9 cellular contexts compared by ENCODE assay signal in the genomic region with DNA sequence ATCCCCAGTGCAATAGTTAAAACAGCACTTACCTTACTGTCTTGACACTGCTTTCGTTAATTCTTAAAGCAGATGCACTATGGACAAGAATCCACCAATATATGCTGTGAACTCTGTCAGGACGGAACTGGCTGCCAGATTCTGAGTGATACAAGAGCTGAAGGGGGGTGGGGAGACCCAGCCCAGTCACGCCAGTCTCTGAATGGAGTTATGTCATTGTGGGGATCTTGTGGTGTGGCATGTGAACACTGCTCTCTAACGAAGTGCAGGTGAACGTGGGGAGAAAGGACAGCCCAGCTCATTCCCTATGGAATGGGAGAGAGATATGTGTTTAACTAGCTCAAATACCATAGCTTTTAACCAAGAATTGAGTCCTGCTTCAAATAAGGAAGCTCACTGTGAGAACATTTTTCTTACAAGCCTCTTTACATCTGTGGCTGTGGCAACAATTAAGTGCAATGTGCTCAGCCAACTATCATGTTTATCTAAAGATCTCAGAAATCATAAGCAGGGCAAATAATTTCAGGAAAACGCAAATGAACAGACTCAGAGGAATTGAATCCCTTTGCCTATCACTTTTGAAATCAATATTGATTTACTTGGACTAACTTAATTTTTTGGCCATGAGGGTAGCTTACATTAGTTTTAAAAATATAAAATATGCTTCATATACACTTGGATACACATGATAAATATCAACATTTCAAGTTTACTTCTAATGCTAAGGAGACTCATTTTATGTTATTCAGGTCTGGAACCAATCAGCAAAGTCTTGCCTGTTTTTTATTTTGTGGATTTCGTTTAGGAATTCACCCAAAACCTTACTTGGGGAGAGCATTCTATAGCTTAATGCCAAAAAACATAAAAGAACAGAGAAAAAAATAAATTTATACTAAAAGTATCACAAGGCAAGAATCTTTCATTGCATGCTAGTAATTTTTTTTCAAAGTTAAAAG. TPM values are rescaled to one million over a fixed set of nuclear protein-coding genes. Genes with fewer than 3 reads are reported as not detected.
DNase-seq lines count a peak whose midpoint lies in the region; ATAC-seq and TF ChIP-seq lines count a peak whose summit lies in the region.
"Had no signal": no experiment of that assay in that cellular context is flagged by ENCODE, and none has a peak within 500 bp of the region (broad histone marks: within the 10 kb centered on the region; RNA-seq: fewer than 3 reads in every experiment).

A gene with protein sequence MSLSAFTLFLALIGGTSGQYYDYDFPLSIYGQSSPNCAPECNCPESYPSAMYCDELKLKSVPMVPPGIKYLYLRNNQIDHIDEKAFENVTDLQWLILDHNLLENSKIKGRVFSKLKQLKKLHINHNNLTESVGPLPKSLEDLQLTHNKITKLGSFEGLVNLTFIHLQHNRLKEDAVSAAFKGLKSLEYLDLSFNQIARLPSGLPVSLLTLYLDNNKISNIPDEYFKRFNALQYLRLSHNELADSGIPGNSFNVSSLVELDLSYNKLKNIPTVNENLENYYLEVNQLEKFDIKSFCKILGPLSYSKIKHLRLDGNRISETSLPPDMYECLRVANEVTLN (minus strand): TSS at position 129 of the 956 bp plus-strand sequence. CDS start 2,515 bp downstream, outside the sequence.

- TF ChIP-seq CTCF in WTC11 (IDR thresholded peaks at IDR 0.05) (no peak), hepatocyte (IDR thresholded peaks at IDR 0.05; ENCODE audit: poor library complexity) (no peak), sigmoid colon (IDR thresholded peaks at IDR 0.05) (no peak)

- H3K4me1 Mint-ChIP-seq in WTC11, result peaks cover 6% of the 10 kb centered on the region

- no peak within 1 kb of the TSS for H3K4me3 Mint-ChIP-seq in WTC11

- no peak for TF ChIP-seq POLR2A in sigmoid colon (IDR thresholded peaks at IDR 0.05)

- POLR2A ChIA-PET in WTC11 (lab: Charles Lee), result no interaction called here

- no peaks in the 10 kb centered on the region for H3K9me3 Mint-ChIP-seq in WTC11

- peaks cover 24% of the 10 kb centered on the region for H3K79me2 ChIP-seq in hepatocyte

- no peaks in the 10 kb centered on the region; the same call in 1 of the 2 replicates for H3K27me3 Mint-ChIP-seq in WTC11 (ENCODE audit: low read depth)

- peak within 1 kb of the TSS; percentile 68 for H3K4me2 ChIP-seq in hepatocyte

- H3K9me3 ChIP-seq in hepatocyte (ENCODE audit: low read depth), result no peaks in the 10 kb centered on the region
- no peaks in the 10 kb centered on the region for H3K9me3 ChIP-seq in sigmoid colon

- no peaks in the 10 kb centered on the region for H3K36me3 Mint-ChIP-seq in WTC11

- 21% methylated on average over 7 of the region's 7 CpGs for WGBS in hepatocyte (ENCODE audit: low lambda C conversion rate, missing lambda C conversion rate)
- WGBS in sigmoid colon, 2 donors, result 41 to 56% methylated on average over 7 of the region's 7 CpGs

- H3K4me1 ChIP-seq in hepatocyte (ENCODE audit: insufficient read depth) (peaks cover 8% of the 10 kb centered on the region), sigmoid colon (peaks cover 0 to 17% (median 9%) of the 10 kb centered on the region in 4 donors)

- peak; percentile 35 for DNase-seq in ELR (ENCODE audit: low read depth)
- DNase-seq in WTC11 (ENCODE audit: low spot score), result no peak
- peak; percentile 71 for DNase-seq in hepatocyte (ENCODE audit: low spot score)
- DNase-seq in sigmoid colon, result no peak
- no peak for DNase-seq in activated CD8-positive, alpha-beta memory T cell treated with anti-CD3 and anti-CD28 coated beads for 24 hours
- DNase-seq in NCI-H345 (lab: John Stamatoyannopoulos, UW), result no peak
- no peak for DNase-seq in LoVo (ENCODE audit: low spot score)
- DNase-seq: dorsolateral prefrontal cortex had no signal

- H3K27me3 ChIP-seq in hepatocyte, result no peaks in the 10 kb centered on the region
- no peaks in the 10 kb centered on the region for H3K27me3 ChIP-seq in sigmoid colon
- H3K27me3 ChIP-seq: dorsolateral prefrontal cortex had no signal

- no peak within 1 kb of the TSS for H3K27ac Mint-ChIP-seq in WTC11

- H3K36me3 ChIP-seq in hepatocyte (replicated peaks; ENCODE audit: insufficient read depth, low read depth) (no peaks in the 10 kb centered on the region), sigmoid colon (no peaks in the 10 kb centered on the region)

- H3K27ac ChIP-seq in hepatocyte (peak within 1 kb of the TSS; percentile 85), sigmoid colon (peak within 1 kb of the TSS in 3 of 4 donors; percentile 25 to 61 (median 46))
- H3K27ac ChIP-seq: dorsolateral prefrontal cortex had no signal

- peak within 1 kb of the TSS; percentile 36 for H3K4me3 ChIP-seq in hepatocyte
- peak within 1 kb of the TSS; percentile 6 to 34 (median 26) for H3K4me3 ChIP-seq in sigmoid colon

- 0 out of 2 replicates have a peak, but pooled peaks have one; percentile 30 for ATAC-seq in WTC11
- no peak for ATAC-seq in GM18873 (IDR thresholded peaks at IDR 0.05; ENCODE audit: low FRiP score, unreplicated experiment)

- H3K9me2 ChIP-seq in hepatocyte (replicated peaks; ENCODE audit: insufficient read depth), result no peaks in the 10 kb centered on the region

- no peak for TF ChIP-seq EP300 in sigmoid colon (IDR thresholded peaks at IDR 0.05)

- CTCF ChIA-PET in WTC11 (lab: Charles Lee), result interaction anchor here (0.6 to 1.5 kb wide), 3 partner anchors 134 to 244 kb away, joined by 3 to 5 read pairs (median 5); no protein-coding TSS in a partner anchor

- intact Hi-C loops in sigmoid colon (cut with DNase I), result no loop called here

- H2AFZ ChIP-seq in hepatocyte, result peak within 1 kb of the TSS; percentile 11

- H4K20me1 ChIP-seq in hepatocyte (ENCODE audit: insufficient read depth, poor library complexity, severe bottlenecking), result no peaks in the 10 kb centered on the region

TF ChIP-seq in WTC11, 78 proteins besides CTCF, POLR2A, EP300 and RAD21 (continues in another document):
- no peak for TF ChIP-seq TEAD4 (CRISPR knock-in tag; IDR thresholded peaks at IDR 0.05)
- TF ChIP-seq, protein P1, sequence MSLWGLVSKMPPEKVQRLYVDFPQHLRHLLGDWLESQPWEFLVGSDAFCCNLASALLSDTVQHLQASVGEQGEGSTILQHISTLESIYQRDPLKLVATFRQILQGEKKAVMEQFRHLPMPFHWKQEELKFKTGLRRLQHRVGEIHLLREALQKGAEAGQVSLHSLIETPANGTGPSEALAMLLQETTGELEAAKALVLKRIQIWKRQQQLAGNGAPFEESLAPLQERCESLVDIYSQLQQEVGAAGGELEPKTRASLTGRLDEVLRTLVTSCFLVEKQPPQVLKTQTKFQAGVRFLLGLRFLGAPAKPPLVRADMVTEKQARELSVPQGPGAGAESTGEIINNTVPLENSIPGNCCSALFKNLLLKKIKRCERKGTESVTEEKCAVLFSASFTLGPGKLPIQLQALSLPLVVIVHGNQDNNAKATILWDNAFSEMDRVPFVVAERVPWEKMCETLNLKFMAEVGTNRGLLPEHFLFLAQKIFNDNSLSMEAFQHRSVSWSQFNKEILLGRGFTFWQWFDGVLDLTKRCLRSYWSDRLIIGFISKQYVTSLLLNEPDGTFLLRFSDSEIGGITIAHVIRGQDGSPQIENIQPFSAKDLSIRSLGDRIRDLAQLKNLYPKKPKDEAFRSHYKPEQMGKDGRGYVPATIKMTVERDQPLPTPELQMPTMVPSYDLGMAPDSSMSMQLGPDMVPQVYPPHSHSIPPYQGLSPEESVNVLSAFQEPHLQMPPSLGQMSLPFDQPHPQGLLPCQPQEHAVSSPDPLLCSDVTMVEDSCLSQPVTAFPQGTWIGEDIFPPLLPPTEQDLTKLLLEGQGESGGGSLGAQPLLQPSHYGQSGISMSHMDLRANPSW (CRISPR knock-in tag; conservative IDR thresholded peaks at IDR 0.05; ENCODE audit: low read depth), result no peak
- TF ChIP-seq, protein P2, sequence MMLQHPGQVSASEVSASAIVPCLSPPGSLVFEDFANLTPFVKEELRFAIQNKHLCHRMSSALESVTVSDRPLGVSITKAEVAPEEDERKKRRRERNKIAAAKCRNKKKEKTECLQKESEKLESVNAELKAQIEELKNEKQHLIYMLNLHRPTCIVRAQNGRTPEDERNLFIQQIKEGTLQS (CRISPR knock-in tag; conservative IDR thresholded peaks at IDR 0.05), result no peak
- TF ChIP-seq, protein P3, sequence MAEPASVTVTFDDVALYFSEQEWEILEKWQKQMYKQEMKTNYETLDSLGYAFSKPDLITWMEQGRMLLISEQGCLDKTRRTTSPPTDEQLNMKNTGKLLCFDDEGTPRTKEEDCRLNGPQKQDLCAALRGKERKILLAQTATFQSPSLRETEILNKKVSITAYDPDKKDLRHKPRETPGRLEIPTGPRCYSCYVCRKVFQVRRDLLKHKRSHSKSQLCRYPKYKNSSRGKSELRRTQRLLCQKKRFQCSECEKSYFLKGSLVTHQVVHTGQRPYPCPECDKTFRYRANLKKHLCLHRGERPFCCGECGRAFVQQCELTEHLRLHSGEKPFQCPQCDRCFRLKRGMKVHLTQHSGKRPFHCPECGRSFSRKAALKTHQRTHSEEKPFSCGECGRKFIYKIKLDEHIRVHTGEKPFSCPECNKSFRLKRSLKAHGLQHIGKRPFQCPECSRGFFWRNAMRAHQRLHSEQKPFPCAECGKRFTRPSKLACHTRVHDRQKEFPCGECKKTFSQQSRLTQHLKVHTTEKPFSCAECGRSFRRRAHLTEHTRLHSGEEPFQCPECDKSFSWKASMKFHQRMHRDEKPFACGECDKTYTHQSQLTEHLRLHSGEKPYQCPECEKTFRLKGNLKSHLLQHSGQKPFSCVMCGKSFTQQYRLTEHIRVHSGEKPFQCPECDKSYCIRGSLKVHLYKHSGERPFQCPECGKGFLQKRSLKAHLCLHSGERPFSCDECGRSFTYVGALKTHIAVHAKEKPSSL (CRISPR knock-in tag; conservative IDR thresholded peaks at IDR 0.05), result no peak
- no peak for TF ChIP-seq ZNF317 (CRISPR knock-in tag; IDR thresholded peaks at IDR 0.05; ENCODE audit: borderline replicate concordance, low read depth)
- no peak for TF ChIP-seq NFYB (CRISPR knock-in tag; conservative IDR thresholded peaks at IDR 0.05; ENCODE audit: low read depth)
- no peak for TF ChIP-seq SP1 (CRISPR knock-in tag; conservative IDR thresholded peaks at IDR 0.05)
- TF ChIP-seq, protein P4, sequence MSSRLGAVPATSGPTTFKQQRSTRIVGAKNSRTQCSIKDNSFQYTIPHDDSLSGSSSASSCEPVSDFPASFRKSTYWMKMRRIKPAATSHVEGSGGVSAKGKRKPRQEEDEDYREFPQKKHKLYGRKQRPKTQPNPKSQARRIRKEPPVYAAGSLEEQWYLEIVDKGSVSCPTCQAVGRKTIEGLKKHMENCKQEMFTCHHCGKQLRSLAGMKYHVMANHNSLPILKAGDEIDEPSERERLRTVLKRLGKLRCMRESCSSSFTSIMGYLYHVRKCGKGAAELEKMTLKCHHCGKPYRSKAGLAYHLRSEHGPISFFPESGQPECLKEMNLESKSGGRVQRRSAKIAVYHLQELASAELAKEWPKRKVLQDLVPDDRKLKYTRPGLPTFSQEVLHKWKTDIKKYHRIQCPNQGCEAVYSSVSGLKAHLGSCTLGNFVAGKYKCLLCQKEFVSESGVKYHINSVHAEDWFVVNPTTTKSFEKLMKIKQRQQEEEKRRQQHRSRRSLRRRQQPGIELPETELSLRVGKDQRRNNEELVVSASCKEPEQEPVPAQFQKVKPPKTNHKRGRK (CRISPR knock-in tag; IDR thresholded peaks at IDR 0.05; ENCODE audit: borderline replicate concordance), result no peak

RNA-seq across cellular contexts. Expression of the gene that starts here (rescaled TPM):
- total RNA-seq in WTC11 (2021) (0.28 to 0.73 TPM (median 0.64 TPM) in 3 replicates), hepatocyte (1,782 and 2,030 TPM in 2 replicates), sigmoid colon (100 to 1,000 TPM in 3 of 4 donors, 10 to 100 TPM in 1; 85.2 to 363 (median 139) TPM)
- polyA plus RNA-seq in hepatocyte (1,853 and 2,098 TPM in 2 replicates), sigmoid colon (10 to 100 TPM; 16.6 to 88.4 (median 44.4) TPM)

Comparison
In these comparisons a context has a peak if more than half of its experiments do, and no peak if none do; other contexts are left out.
1. RNA of the gene that starts here (total RNA-seq): 1,782 to 2,030 TPM in hepatocyte and 85.2 to 363 TPM in sigmoid colon; 0.28 to 0.73 TPM in WTC11; every median in the first group is over 10 times any median in the second.
2. RNA of the gene that starts here (polyA plus RNA-seq): 1,853 to 2,098 TPM in hepatocyte; 16.6 to 88.4 TPM in sigmoid colon; every median in the first group is over 10 times any median in the second.
3. Peak in ATAC-seq in WTC11; RNA of the gene not detected or under 1 TPM.
4. DNase-seq: peak in ELR (single experiment) and hepatocyte (single experiment); none in WTC11 (single experiment), sigmoid colon (single experiment), activated CD8-positive, alpha-beta memory T cell treated with anti-CD3 and anti-CD28 coated beads for 24 hours (single experiment), NCI-H345 (single experiment) and LoVo (single experiment).